ENCODE assay signal across 1 cellular context in the genomic region with DNA sequence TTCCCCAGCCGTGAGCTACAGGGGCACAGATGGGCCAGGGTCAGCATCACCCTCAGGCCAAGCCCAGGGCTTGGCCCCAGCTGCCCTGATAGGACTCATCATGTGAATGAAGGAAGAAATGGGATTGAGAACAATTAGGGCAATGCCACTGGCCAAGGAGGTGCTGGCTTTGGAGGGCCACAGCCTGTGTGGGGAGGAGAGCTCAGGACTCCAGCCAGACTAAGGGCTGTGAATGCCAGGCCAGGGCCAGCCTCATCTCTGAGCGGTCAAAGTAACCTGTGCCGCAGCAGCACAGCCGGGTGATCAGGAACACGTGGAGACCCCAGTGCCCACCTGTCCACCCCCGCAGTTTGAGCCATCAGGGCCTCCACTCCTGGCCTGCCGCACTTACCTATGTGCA.
TF ChIP-seq lines count a peak whose summit lies in the region.

No MANE protein-coding gene starts in this region.

TF ChIP-seq in HepG2, 621 proteins besides CTCF, POLR2A, EP300 and RAD21:
- no peak for TF ChIP-seq KLF9 (CRISPR knock-in tag; IDR thresholded peaks at IDR 0.05; ENCODE audit: low read depth)
- TF ChIP-seq AGO2 (optimal IDR thresholded peaks at IDR 0.05; ENCODE audit: low read depth, low read length), result peak; percentile 34
- TF ChIP-seq, protein P1, sequence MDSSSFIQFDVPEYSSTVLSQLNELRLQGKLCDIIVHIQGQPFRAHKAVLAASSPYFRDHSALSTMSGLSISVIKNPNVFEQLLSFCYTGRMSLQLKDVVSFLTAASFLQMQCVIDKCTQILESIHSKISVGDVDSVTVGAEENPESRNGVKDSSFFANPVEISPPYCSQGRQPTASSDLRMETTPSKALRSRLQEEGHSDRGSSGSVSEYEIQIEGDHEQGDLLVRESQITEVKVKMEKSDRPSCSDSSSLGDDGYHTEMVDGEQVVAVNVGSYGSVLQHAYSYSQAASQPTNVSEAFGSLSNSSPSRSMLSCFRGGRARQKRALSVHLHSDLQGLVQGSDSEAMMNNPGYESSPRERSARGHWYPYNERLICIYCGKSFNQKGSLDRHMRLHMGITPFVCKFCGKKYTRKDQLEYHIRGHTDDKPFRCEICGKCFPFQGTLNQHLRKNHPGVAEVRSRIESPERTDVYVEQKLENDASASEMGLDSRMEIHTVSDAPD (CRISPR knock-in tag; IDR thresholded peaks at IDR 0.05), result no peak
- no peak for TF ChIP-seq ZNF337 (CRISPR knock-in tag; IDR thresholded peaks at IDR 0.05; ENCODE audit: borderline replicate concordance, low read depth)
TF ChIP-seq in HepG2: peak in this region for 1.
